ENCODE assay signal across 8 cellular contexts in the genomic region with DNA sequence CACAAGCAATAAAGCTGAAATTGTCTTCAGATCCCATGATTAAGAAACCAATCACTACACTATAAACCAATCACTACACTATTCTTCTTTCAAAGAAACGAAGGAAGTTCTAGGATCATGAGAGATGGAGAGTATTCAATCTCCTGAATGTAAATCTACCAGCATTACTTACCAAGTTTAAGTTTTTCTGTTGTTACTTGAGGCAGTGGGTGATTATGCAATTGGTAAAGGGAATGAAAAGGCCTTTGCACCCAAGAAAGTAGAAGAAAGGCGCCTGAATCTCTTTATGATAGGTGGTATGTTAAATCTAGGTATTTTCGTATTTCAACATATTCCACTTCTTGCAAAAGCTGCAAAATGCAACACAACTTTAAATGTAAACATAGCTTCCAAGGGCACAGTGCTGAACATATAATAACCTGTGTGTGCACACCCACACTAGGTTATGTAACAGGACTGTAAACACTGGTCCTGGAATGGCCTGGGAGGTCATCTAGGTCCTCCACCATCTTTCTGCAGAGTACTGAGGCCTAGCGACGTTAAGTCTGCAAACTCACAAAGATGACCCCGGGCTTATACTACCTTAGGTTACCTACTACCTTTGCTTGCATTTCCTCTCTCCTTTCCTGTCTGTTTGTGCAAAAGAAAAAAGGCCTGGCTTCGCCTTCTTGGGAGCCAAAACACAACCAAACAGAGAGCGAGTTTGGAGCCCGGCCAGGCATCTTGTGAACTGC. TPM values are rescaled to one million over a fixed set of nuclear protein-coding genes. Genes with fewer than 3 reads are reported as not detected.
DNase-seq lines count a peak whose midpoint lies in the region; ATAC-seq and TF ChIP-seq lines count a peak whose summit lies in the region.

No MANE protein-coding gene starts in this region.

- H3K36me3 Mint-ChIP-seq in T-helper 17 cell (ENCODE audit: low read depth) (no peaks in the 10 kb centered on the region), progenitor cell of endocrine pancreas (ENCODE audit: insufficient read depth) (no peaks in the 10 kb centered on the region)

- H3K27ac Mint-ChIP-seq in T-helper 17 cell, result peak overlapping the region; percentile 94
- H3K27ac Mint-ChIP-seq in progenitor cell of endocrine pancreas, result peak overlapping the region; percentile 98

- no peak for ATAC-seq in T-helper 17 cell
- no peak for ATAC-seq in GM18867 (IDR thresholded peaks at IDR 0.05; ENCODE audit: unreplicated experiment)
- ATAC-seq in HG03039 (IDR thresholded peaks at IDR 0.05; ENCODE audit: unreplicated experiment), result no peak
- ATAC-seq in GM21529 (IDR thresholded peaks at IDR 0.05; ENCODE audit: unreplicated experiment), result no peak

- H3K27me3 ChIP-seq in HAP-1 (ENCODE audit: low read depth), result no peaks in the 10 kb centered on the region

- H3K9me3 ChIP-seq in HAP-1 (no peaks in the 10 kb centered on the region), T-helper 17 cell (ENCODE audit: control insufficient read depth, low read length, poor library complexity, severe bottlenecking) (no peaks in the 10 kb centered on the region)

- H3K4me1 ChIP-seq in HAP-1, result peaks cover 4% of the 10 kb centered on the region; the same call in 1 of the 2 replicates

- peaks cover 33% of the 10 kb centered on the region for H3K4me1 Mint-ChIP-seq in T-helper 17 cell
- H3K4me1 Mint-ChIP-seq in progenitor cell of endocrine pancreas (ENCODE audit: low read depth), result peaks cover 19% of the 10 kb centered on the region

- DNase-seq in HAP-1 (ENCODE audit: low spot score in 2 of 2), result no peak
- no peak for DNase-seq in T-helper 17 cell
- DNase-seq in fibroblast of villous mesenchyme (ENCODE audit: low read depth), result peak; percentile 42
- no peak for DNase-seq in progenitor cell of endocrine pancreas (ENCODE audit: low spot score, unreplicated experiment)
- no peak for DNase-seq in NCI-H1694 treated with DMSO at 0.1 percent for 48 hours (lab: John Stamatoyannopoulos, UW)

- H3K4me3 ChIP-seq in HAP-1 (peak overlapping the region; percentile 67), fibroblast of villous mesenchyme (ENCODE audit: low read depth, low read length) (peak overlapping the region; percentile 69)

- H3K27me3 Mint-ChIP-seq in T-helper 17 cell (no peaks in the 10 kb centered on the region), progenitor cell of endocrine pancreas (no peaks in the 10 kb centered on the region)

- in situ Hi-C loops in HAP-1 (cut with MboI; ENCODE audit: low sequenced_read_pairs), result no loop called here

- no peak for TF ChIP-seq CTCF in fibroblast of villous mesenchyme (IDR thresholded peaks at IDR 0.05; ENCODE audit: insufficient read depth, low read depth, low read length)
- TF ChIP-seq CTCF in progenitor cell of endocrine pancreas (IDR thresholded peaks at IDR 0.05; ENCODE audit: unreplicated experiment), result no peak

- H3K4me3 Mint-ChIP-seq in T-helper 17 cell (peak overlapping the region; percentile 94), progenitor cell of endocrine pancreas (ENCODE audit: low read depth) (peak overlapping the region; percentile 87)

- no peaks in the 10 kb centered on the region for H3K36me3 ChIP-seq in HAP-1 (replicated peaks)

- H3K9me3 Mint-ChIP-seq in progenitor cell of endocrine pancreas (ENCODE audit: low read depth), result no peaks in the 10 kb centered on the region

RNA-seq across cellular contexts. Expression of a gene that starts 1.1 kb away (rescaled TPM):
- total RNA-seq in T-helper 17 cell (10 to 100 TPM; 30.8 to 31.5 TPM), fibroblast of villous mesenchyme (93.1 and 108 TPM in 2 replicates), progenitor cell of endocrine pancreas (29.1 and 30.8 TPM in 2 replicates)
